ENCODE assay signal across 23 cellular contexts in the genomic region with DNA sequence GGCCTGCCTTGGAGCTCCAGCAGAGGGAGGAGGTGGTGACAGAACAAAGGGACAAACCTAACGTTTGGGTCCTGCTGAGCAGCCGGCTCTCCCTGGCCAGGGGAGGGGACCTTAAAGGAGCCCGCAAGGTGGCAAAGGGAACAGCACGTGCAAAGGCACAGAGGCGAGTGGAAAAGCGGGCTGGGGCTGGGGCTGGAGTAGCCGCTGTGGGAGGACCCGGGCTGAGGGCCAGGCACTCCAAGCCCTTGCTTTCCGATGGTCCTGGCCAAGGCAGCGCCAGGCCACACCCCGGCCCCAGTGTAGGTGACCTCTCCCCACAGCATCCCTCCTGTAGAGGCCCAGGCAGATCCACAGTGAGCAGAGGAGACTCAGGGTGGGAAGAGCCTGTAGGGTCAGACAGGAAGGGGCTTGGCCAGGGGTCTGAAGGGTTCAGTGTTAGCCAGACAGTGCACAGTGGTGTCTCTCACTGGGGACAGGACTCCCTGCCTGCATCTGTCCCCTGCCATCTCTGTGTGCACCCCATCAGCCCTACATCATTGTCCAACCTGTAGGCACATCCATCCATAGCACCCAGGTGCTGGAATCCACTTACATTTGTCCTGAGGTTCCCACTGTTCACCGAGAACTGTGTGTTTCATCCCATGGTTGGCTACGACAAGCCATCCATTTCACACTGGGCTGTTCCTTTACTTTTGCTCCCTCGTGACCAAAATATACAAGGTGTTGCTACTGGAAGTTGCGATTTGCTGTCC.
A peak's percentile ranks its signal among the peaks of the same experiment; 100 is the strongest.
DNase-seq lines count a peak whose midpoint lies in the region; ATAC-seq, FAIRE-seq and TF ChIP-seq lines count a peak whose summit lies in the region.
"Had no signal": no experiment of that assay in that cellular context is flagged by ENCODE, and none has a peak within 500 bp of the region (broad histone marks: within the 10 kb centered on the region; RNA-seq: fewer than 3 reads in every experiment).

No MANE protein-coding gene starts in this region.

- TF ChIP-seq CTCF in natural killer cell (IDR thresholded peaks at IDR 0.05) (no peak), GM12878 (IDR thresholded peaks at IDR 0.05 in 2 of 3, conservative IDR thresholded peaks at IDR 0.05 in 1 of 3; ENCODE audit: control insufficient read depth in 2 of 3, extremely low read depth in 1 of 3, insufficient read depth in 1 of 3, low read depth in 3 of 3, low read length in 3 of 3) (no peak), upper lobe of right lung (IDR thresholded peaks at IDR 0.05) (no peak), tibial nerve (IDR thresholded peaks at IDR 0.05) (no peak)

- H3K27ac ChIP-seq in GM12878 (ENCODE audit: control insufficient read depth, insufficient read depth) = no peak overlapping the region
- no peak overlapping the region for H3K27ac ChIP-seq in upper lobe of right lung
- H3K27ac ChIP-seq in tibial nerve = peak overlapping the region in 1 of 4 donors; percentile 56
- H3K27ac ChIP-seq: C4-2B, SJCRH30 had no signal

- H3K27ac Mint-ChIP-seq in natural killer cell treated with Interleukin-12 subunit alpha and Interleukin-12 subunit beta and Interleukin-15 and Interleukin-18, amount 100 ng/mL, for 72 hours = no peak overlapping the region
- no peak overlapping the region for H3K27ac Mint-ChIP-seq in natural killer cell
- peak overlapping the region; percentile 45 for H3K27ac Mint-ChIP-seq in memory B cell
- no peak overlapping the region for H3K27ac Mint-ChIP-seq in activated T-cell treated with anti-CD3 and anti-CD28 coated beads, Interleukin-2, amount 50 U/mL, for 72 hours

- H3K4me2 ChIP-seq in GM12878 (ENCODE audit: control insufficient read depth, insufficient read depth) = no peak overlapping the region

- no peaks in the 10 kb centered on the region for H4K20me1 ChIP-seq in GM12878 (ENCODE audit: control insufficient read depth, insufficient read depth)

- in situ Hi-C loops in GM12878 (cut with MboI) = no loop called here

- ATAC-seq in natural killer cell treated with Interleukin-12 subunit alpha and Interleukin-12 subunit beta and Interleukin-15 and Interleukin-18, amount 100 ng/mL, for 72 hours = peak; percentile 21 to 43
- ATAC-seq in natural killer cell = no peak
- no peak; the same call in 2 of the 3 replicates for ATAC-seq in GM12878
- ATAC-seq in memory B cell (ENCODE audit: low read depth) = no peak
- peak; percentile 13 for ATAC-seq in upper lobe of right lung
- no peak for ATAC-seq in activated T-cell treated with anti-CD3 and anti-CD28 coated beads, Interleukin-2, amount 50 U/mL, for 72 hours (replicated peaks in 1 of 2)
- ATAC-seq: Panc1 had no signal

- 97% methylated on average over 15 of the region's 15 CpGs for WGBS in GM12878 (ENCODE audit: insufficient coverage, insufficient replicate concordance, low lambda C conversion rate, missing lambda C conversion rate)
- 75 to 81% methylated on average over 15 of the region's 15 CpGs for WGBS in tibial nerve, 2 donors

- CTCF ChIA-PET in GM12878 (lab: Yijun Ruan, JAX) = no interaction called here

- peak; percentile 25; the same call in 1 of the 2 replicates for TF ChIP-seq POLR2A in GM12878 (IDR thresholded peaks at IDR 0.05; ENCODE audit: low read depth, low read length)
- no peak for TF ChIP-seq POLR2A in tibial nerve (IDR thresholded peaks at IDR 0.05)

- no peak for TF ChIP-seq EP300 in GM12878 (IDR thresholded peaks at IDR 0.05; ENCODE audit: borderline replicate concordance in 1 of 2, control insufficient read depth in 1 of 2, low read depth in 2 of 2, low read length in 2 of 2)
- no peak for TF ChIP-seq EP300 in tibial nerve (IDR thresholded peaks at IDR 0.05)

- H3K36me3 ChIP-seq in GM12878 (ENCODE audit: control insufficient read depth in 2 of 2, insufficient read depth in 2 of 2, low read length in 1 of 2) (peaks cover 19 to 46% of the 10 kb centered on the region in 2 experiments; a peak in 3 of 4 replicates), upper lobe of right lung (peaks cover 68% of the 10 kb centered on the region), tibial nerve (peaks cover 0 to 93% (median under 1%) of the 10 kb centered on the region in 3 donors)

- H3K27me3 ChIP-seq in GM12878 (replicated peaks in 1 of 2; ENCODE audit: control insufficient read depth in 2 of 2, insufficient read depth in 2 of 2, low read length in 1 of 2) = no peaks in the 10 kb centered on the region
- no peaks in the 10 kb centered on the region for H3K27me3 ChIP-seq in upper lobe of right lung
- no peaks in the 10 kb centered on the region for H3K27me3 ChIP-seq in tibial nerve
- H3K27me3 ChIP-seq: SJCRH30 had no signal

- peaks cover 0 to 5% of the 10 kb centered on the region in 2 donors for H3K4me1 Mint-ChIP-seq in natural killer cell treated with Interleukin-12 subunit alpha and Interleukin-12 subunit beta and Interleukin-15 and Interleukin-18, amount 100 ng/mL, for 72 hours (ENCODE audit: low read depth in 2 of 2)
- H3K4me1 Mint-ChIP-seq in natural killer cell = peaks cover 0 to 8% of the 10 kb centered on the region in 2 donors
- peaks cover 4% of the 10 kb centered on the region for H3K4me1 Mint-ChIP-seq in memory B cell
- H3K4me1 Mint-ChIP-seq in activated T-cell treated with anti-CD3 and anti-CD28 coated beads, Interleukin-2, amount 50 U/mL, for 72 hours (ENCODE audit: low read depth) = no peaks in the 10 kb centered on the region
- H3K4me1 Mint-ChIP-seq: CD8-positive, alpha-beta memory T cell had no signal

- no peak overlapping the region for H2AFZ ChIP-seq in GM12878 (ENCODE audit: control insufficient read depth, low read depth, low read length)

- no peaks in the 10 kb centered on the region for H3K9me3 Mint-ChIP-seq in natural killer cell treated with Interleukin-12 subunit alpha and Interleukin-12 subunit beta and Interleukin-15 and Interleukin-18, amount 100 ng/mL, for 72 hours
- H3K9me3 Mint-ChIP-seq in natural killer cell (no peaks in the 10 kb centered on the region), memory B cell (no peaks in the 10 kb centered on the region)
- H3K9me3 Mint-ChIP-seq in activated T-cell treated with anti-CD3 and anti-CD28 coated beads, Interleukin-2, amount 50 U/mL, for 72 hours = peaks cover 2% of the 10 kb centered on the region in 2 donors

- H3K36me3 Mint-ChIP-seq in natural killer cell treated with Interleukin-12 subunit alpha and Interleukin-12 subunit beta and Interleukin-15 and Interleukin-18, amount 100 ng/mL, for 72 hours = no peaks in the 10 kb centered on the region
- H3K36me3 Mint-ChIP-seq in natural killer cell (no peaks in the 10 kb centered on the region), memory B cell (peaks cover 46% of the 10 kb centered on the region)
- peaks cover 5 to 6% of the 10 kb centered on the region in 2 donors for H3K36me3 Mint-ChIP-seq in activated T-cell treated with anti-CD3 and anti-CD28 coated beads, Interleukin-2, amount 50 U/mL, for 72 hours (ENCODE audit: insufficient read depth in 2 of 2)

- no TSS peak for BruUV-seq in GM12878 (replicated peaks; lab: Mats Ljungman, UMichigan)

- no peak for DNase-seq in natural killer cell treated with Interleukin-12 subunit alpha and Interleukin-12 subunit beta and Interleukin-15 and Interleukin-18, amount 100 ng/mL, for 72 hours (ENCODE audit: low spot score)
- DNase-seq in natural killer cell (no peak), GM12878 (ENCODE audit: low read depth, low spot score) (no peak), memory B cell (ENCODE audit: low spot score in 2 of 2) (no peak), upper lobe of right lung (no peak), tibial nerve (ENCODE audit: low spot score in 2 of 2) (no peak), NCI-H510A treated with DMSO at 0.1 percent for 48 hours (lab: John Stamatoyannopoulos, UW) (no peak)
- DNase-seq in activated T-cell treated with anti-CD3 and anti-CD28 coated beads, Interleukin-2, amount 50 U/mL, for 72 hours = no peak
- DNase-seq: 8988T; Calu3; CD8-positive, alpha-beta memory T cell; H9; KG1; NCI-H1092 treated with DMSO at 0.1 percent for 48 hours; NCI-H146; NCI-H2029; NCI-H226; NCI-H524; NCI-H82; SJCRH30 had no signal

- POLR2A ChIA-PET in GM12878 (lab: Charles Lee) = no interaction called here

- SMC1A ChIA-PET in GM12878 (lab: Charles Lee; ENCODE audit: uncharacterized antibody, unreplicated experiment) = no interaction called here

- RAD21 ChIA-PET in GM12878 (lab: Charles Lee; ENCODE audit: unreplicated experiment) = no interaction called here

- no peak overlapping the region for H3K4me3 Mint-ChIP-seq in natural killer cell treated with Interleukin-12 subunit alpha and Interleukin-12 subunit beta and Interleukin-15 and Interleukin-18, amount 100 ng/mL, for 72 hours
- H3K4me3 Mint-ChIP-seq in natural killer cell (no peak overlapping the region), memory B cell (no peak overlapping the region)
- no peak overlapping the region for H3K4me3 Mint-ChIP-seq in activated T-cell treated with anti-CD3 and anti-CD28 coated beads, Interleukin-2, amount 50 U/mL, for 72 hours
- H3K4me3 Mint-ChIP-seq: CD8-positive, alpha-beta memory T cell; H9 had no signal

- no peak overlapping the region for H3K9ac ChIP-seq in GM12878 (ENCODE audit: control insufficient read depth, insufficient read depth, low read length)

- no peaks in the 10 kb centered on the region for H3K27me3 Mint-ChIP-seq in natural killer cell treated with Interleukin-12 subunit alpha and Interleukin-12 subunit beta and Interleukin-15 and Interleukin-18, amount 100 ng/mL, for 72 hours
- H3K27me3 Mint-ChIP-seq in natural killer cell (ENCODE audit: low read depth in 2 of 2) (no peaks in the 10 kb centered on the region), memory B cell (no peaks in the 10 kb centered on the region)
- H3K27me3 Mint-ChIP-seq in activated T-cell treated with anti-CD3 and anti-CD28 coated beads, Interleukin-2, amount 50 U/mL, for 72 hours (ENCODE audit: low read depth) = no peaks in the 10 kb centered on the region

- H3K4me1 ChIP-seq in GM12878 (ENCODE audit: control insufficient read depth, insufficient read depth, low read length) (no peaks in the 10 kb centered on the region), upper lobe of right lung (no peaks in the 10 kb centered on the region), tibial nerve (no peaks in the 10 kb centered on the region)

- H3K9me3 ChIP-seq in GM12878 (replicated peaks; ENCODE audit: control insufficient read depth, insufficient read depth, low read length) (no peaks in the 10 kb centered on the region; the same call in 2 of the 3 replicates), upper lobe of right lung (no peaks in the 10 kb centered on the region), tibial nerve (peaks cover 0 to 13% (median 0%) of the 10 kb centered on the region in 4 donors)
- H3K9me3 ChIP-seq: SJCRH30 had no signal

- intact Hi-C loops in natural killer cell (cut with micrococcal nuclease) = no loop called here
- intact Hi-C loops in GM12878 (cut with micrococcal nuclease; ENCODE audit: unreplicated experiment) = no loop called here
- intact Hi-C loops in upper lobe of right lung (cut with DNase I) = no loop called here

- TF ChIP-seq RAD21 in GM12878 (IDR thresholded peaks at IDR 0.05; ENCODE audit: insufficient read depth, low read depth, low read length) = no peak

- no peak for FAIRE-seq in GM12878 (lab: Jason Lieb, UNC)
- FAIRE-seq: G401.6 had no signal

- H3K79me2 ChIP-seq in GM12878 (ENCODE audit: control insufficient read depth, insufficient read depth, low read length) = no peaks in the 10 kb centered on the region

- H3K4me3 ChIP-seq in GM12878 = no peak overlapping the region
- H3K4me3 ChIP-seq in upper lobe of right lung = no peak overlapping the region
- no peak overlapping the region for H3K4me3 ChIP-seq in tibial nerve
- H3K4me3 ChIP-seq: SJCRH30 had no signal

Comparison
In these comparisons a context has a peak if more than half of its experiments do, and no peak if none do; other contexts are left out.
1. ATAC-seq: peak in natural killer cell treated with Interleukin-12 subunit alpha and Interleukin-12 subunit beta and Interleukin-15 and Interleukin-18, amount 100 ng/mL, for 72 hours (2 of 2) and upper lobe of right lung (single experiment); none in natural killer cell (0 of 3), GM12878 (single experiment), memory B cell (single experiment) and activated T-cell treated with anti-CD3 and anti-CD28 coated beads, Interleukin-2, amount 50 U/mL, for 72 hours (0 of 2).